ENCODE assay signal across 26 cellular contexts in the genomic region with DNA sequence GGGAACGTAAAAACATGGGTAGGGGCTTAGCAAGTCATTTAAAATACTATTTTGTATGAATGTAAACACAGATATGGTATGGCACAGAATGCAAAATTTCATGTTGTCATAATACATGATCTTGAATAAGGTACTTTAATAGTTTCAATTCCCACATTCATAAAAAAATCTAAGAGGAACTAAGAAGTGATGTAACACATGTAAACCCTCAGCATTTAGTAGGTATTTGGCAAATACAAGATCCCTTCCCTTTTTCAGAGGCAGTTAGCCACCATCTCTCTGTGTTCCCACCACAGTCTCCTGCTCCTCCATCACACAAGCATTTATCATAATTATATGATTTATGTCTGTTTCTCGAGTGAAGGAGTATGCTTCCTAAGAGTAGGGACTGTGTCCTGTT.
"Had no signal": no experiment of that assay in that cellular context is flagged by ENCODE, and none has a peak within 500 bp of the region (broad histone marks: within the 10 kb centered on the region; RNA-seq: fewer than 3 reads in every experiment).

No MANE protein-coding gene starts in this region.

- H3K4me1 ChIP-seq: breast epithelium, testis, transverse colon, uterus had no signal

- FAIRE-seq: endothelial cell of umbilical vein, keratinocyte, TTC549 had no signal

- ATAC-seq: activated CD4-positive, CD25-positive, alpha-beta regulatory T cell treated with anti-CD3 and anti-CD28 coated beads, Interleukin-2, amount 50 U/mL, for 24 hours; activated naive CD8-positive, alpha-beta T cell treated with anti-CD3 and anti-CD28 coated beads, Interleukin-2, amount 50 U/mL, for 24 hours; activated T-cell treated with anti-CD3 and anti-CD28 coated beads, Interleukin-2, amount 50 U/mL, for 4 hours; activated T-helper 17 cell treated with anti-CD3 and anti-CD28 coated beads, Interleukin-2, amount 50 U/mL, for 72 hours; left cardiac atrium; naive thymus-derived CD4-positive, alpha-beta T cell; stimulated activated naive CD8-positive, alpha-beta T cell treated with anti-CD3 and anti-CD28 coated beads, Interleukin-15, Interleukin-2, amounts not matched to agents 100 U/mL and 50 U/mL, for 24 hours had no signal

- H3K9me3 ChIP-seq: ovary, right lobe of liver, testis, uterus had no signal

- H3K27me3 ChIP-seq: breast epithelium, ovary, right lobe of liver, testis, transverse colon, uterus had no signal

- H3K36me3 ChIP-seq: breast epithelium, ovary, right lobe of liver, transverse colon, uterus, WERI-Rb-1 had no signal

- H3K4me3 ChIP-seq: breast epithelium, ovary, right lobe of liver, testis, transverse colon, uterus had no signal

- H3K27ac ChIP-seq: breast epithelium, ovary, right lobe of liver, testis, transverse colon, uterus, WERI-Rb-1 had no signal

- DNase-seq: activated CD4-positive, alpha-beta memory T cell treated with anti-CD3 and anti-CD28 coated beads for 36 hours; activated CD4-positive, alpha-beta T cell treated with anti-CD3 and anti-CD28 coated beads for 48 hours; activated gamma-delta T cell treated with Interleukin-2 at 50 U/mL for 16 hours; activated naive CD8-positive, alpha-beta T cell treated with anti-CD3 and anti-CD28 coated beads, Interleukin-2, amount 50 U/mL, for 24 hours; activated T-cell treated with anti-CD3 and anti-CD28 coated beads, Interleukin-2, amount 50 U/mL, for 4 hours; amygdala; central memory CD4-positive, alpha-beta T cell; head of caudate nucleus; hippocampal formation; left cardiac atrium; midbrain; naive thymus-derived CD4-positive, alpha-beta T cell; ovary; stimulated activated CD4-positive, alpha-beta T cell treated with anti-CD3 and anti-CD28 coated beads, Interleukin-2, amount 100 ng/mL, for 48 hours; stimulated activated naive CD8-positive, alpha-beta T cell treated with anti-CD3 and anti-CD28 coated beads, Interleukin-15, Interleukin-2, amounts not matched to agents 100 U/mL and 50 U/mL, for 24 hours; testis; transverse colon; uterus; WERI-Rb-1 had no signal
